ENCODE assay signal across 1 cellular context in the genomic region with DNA sequence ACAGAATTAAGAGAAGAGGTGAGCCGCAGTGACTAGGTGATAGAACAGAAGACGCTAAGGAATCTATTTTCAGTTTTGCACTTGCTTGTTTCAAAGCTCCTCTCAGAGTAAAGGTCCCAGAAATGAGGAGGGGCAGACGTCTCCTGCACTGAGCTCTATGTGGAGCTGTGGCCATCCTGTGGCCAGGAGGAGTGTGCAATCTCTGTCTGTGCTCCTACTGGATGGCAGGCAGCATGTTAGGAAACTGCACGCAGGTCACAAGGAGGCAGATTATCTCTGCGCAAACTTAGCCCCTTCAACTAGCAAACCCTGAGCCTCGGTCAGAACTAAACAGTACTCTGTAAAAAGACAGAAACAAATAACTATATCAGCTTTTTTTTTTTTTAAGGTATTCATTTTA.
TF ChIP-seq lines count a peak whose summit lies in the region.

No MANE protein-coding gene starts in this region.

TF ChIP-seq in WTC11, 78 proteins besides CTCF, POLR2A, EP300 and RAD21 (continued from another document):
- TF ChIP-seq HMGXB4 (CRISPR knock-in tag; IDR thresholded peaks at IDR 0.05) (no peak), NR2C2 (CRISPR knock-in tag; IDR thresholded peaks at IDR 0.05) (no peak), CREM (CRISPR knock-in tag; IDR thresholded peaks at IDR 0.05) (no peak), JUN (CRISPR knock-in tag; IDR thresholded peaks at IDR 0.05) (no peak), ZNF671 (CRISPR knock-in tag; IDR thresholded peaks at IDR 0.05) (no peak)
- TF ChIP-seq, protein P1, sequence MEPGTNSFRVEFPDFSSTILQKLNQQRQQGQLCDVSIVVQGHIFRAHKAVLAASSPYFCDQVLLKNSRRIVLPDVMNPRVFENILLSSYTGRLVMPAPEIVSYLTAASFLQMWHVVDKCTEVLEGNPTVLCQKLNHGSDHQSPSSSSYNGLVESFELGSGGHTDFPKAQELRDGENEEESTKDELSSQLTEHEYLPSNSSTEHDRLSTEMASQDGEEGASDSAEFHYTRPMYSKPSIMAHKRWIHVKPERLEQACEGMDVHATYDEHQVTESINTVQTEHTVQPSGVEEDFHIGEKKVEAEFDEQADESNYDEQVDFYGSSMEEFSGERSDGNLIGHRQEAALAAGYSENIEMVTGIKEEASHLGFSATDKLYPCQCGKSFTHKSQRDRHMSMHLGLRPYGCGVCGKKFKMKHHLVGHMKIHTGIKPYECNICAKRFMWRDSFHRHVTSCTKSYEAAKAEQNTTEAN (CRISPR knock-in tag; IDR thresholded peaks at IDR 0.05): no peak
- TF ChIP-seq, protein P2, sequence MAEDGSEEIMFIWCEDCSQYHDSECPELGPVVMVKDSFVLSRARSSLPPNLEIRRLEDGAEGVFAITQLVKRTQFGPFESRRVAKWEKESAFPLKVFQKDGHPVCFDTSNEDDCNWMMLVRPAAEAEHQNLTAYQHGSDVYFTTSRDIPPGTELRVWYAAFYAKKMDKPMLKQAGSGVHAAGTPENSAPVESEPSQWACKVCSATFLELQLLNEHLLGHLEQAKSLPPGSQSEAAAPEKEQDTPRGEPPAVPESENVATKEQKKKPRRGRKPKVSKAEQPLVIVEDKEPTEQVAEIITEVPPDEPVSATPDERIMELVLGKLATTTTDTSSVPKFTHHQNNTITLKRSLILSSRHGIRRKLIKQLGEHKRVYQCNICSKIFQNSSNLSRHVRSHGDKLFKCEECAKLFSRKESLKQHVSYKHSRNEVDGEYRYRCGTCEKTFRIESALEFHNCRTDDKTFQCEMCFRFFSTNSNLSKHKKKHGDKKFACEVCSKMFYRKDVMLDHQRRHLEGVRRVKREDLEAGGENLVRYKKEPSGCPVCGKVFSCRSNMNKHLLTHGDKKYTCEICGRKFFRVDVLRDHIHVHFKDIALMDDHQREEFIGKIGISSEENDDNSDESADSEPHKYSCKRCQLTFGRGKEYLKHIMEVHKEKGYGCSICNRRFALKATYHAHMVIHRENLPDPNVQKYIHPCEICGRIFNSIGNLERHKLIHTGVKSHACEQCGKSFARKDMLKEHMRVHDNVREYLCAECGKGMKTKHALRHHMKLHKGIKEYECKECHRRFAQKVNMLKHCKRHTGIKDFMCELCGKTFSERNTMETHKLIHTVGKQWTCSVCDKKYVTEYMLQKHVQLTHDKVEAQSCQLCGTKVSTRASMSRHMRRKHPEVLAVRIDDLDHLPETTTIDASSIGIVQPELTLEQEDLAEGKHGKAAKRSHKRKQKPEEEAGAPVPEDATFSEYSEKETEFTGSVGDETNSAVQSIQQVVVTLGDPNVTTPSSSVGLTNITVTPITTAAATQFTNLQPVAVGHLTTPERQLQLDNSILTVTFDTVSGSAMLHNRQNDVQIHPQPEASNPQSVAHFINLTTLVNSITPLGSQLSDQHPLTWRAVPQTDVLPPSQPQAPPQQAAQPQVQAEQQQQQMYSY (CRISPR knock-in tag; IDR thresholded peaks at IDR 0.05): no peak
- TF ChIP-seq, protein P3, sequence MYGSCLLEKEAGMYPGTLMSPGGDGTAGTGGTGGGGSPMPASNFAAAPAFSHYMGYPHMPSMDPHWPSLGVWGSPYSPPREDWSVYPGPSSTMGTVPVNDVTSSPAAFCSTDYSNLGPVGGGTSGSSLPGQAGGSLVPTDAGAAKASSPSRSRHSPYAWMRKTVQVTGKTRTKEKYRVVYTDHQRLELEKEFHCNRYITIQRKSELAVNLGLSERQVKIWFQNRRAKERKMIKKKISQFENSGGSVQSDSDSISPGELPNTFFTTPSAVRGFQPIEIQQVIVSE (CRISPR knock-in tag; IDR thresholded peaks at IDR 0.05; ENCODE audit: borderline replicate concordance): no peak
